In the genomic region with DNA sequence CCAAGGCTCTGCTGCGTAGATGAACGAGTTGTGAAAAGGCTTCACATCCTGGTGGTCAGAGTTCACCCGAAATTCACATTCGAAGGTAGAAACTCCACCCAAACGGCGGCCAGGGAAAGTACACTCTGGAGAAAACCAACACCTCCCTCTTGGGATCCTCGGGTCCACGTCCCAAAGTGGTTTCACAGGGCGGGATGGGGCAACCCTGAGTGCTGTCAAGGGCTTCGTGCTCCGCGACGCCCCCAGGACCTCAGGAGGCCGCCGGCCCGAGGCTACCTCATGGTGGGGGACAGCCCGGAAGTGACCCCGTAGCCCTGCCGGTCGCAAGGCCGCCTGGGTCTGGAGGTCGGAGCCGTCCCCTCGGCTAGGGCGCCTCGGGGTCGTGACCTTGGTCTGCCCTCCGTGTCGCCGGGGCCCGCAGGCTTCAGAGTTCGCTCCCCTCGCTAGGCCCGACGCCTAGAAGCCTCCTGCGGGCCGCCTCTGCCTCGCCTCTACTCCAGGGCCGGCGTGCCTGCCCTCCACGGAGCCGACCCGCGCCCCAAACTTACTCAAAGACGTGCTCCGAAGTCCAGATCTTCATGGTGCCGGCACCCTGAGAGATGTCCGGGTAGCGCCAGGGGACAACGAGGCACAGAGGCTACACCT, we compare ENCODE assay signal across 8 cellular contexts. TPM values are rescaled to one million over a fixed set of nuclear protein-coding genes. Genes with fewer than 3 reads are reported as not detected.
DNase-seq lines count a peak whose midpoint lies in the region; ATAC-seq and TF ChIP-seq lines count a peak whose summit lies in the region.

A gene (minus strand): TSS at position 636 of the 645 bp plus-strand sequence. CDS start 56 bp downstream, at position 580.

- H3K27me3 Mint-ChIP-seq in dendritic cell treated with granulocyte-macrophage colony-stimulating factor and Interleukin-4, amounts not matched to agents 40 ng/mL and 50 ng/mL, for 4 days: no peaks in the 10 kb centered on the region

- DNase-seq in AML-193 (lab: John Stamatoyannopoulos, UW) (peak; percentile 29 to 35), RKO (ENCODE audit: low spot score) (peak; percentile 65), lower leg skin (ENCODE audit: low spot score in 2 of 2) (peak in 1 of 2 donors; percentile 90), NCI-H2029 (lab: John Stamatoyannopoulos, UW) (no peak)

- H3K27ac ChIP-seq in thymus (ENCODE audit: low read depth): peak within 1 kb of the TSS; percentile 79

- peak within 1 kb of the TSS; percentile 70 for H3K4me3 ChIP-seq in lower leg skin (ENCODE audit: low read depth, poor library complexity, severe bottlenecking)
- H3K4me3 ChIP-seq in thymus (ENCODE audit: low read length): peak within 1 kb of the TSS; percentile 90

- H3K4me1 ChIP-seq in thymus (ENCODE audit: control insufficient read depth, insufficient read depth, low read length): peaks cover 25% of the 10 kb centered on the region

- no peaks in the 10 kb centered on the region for H3K9me3 Mint-ChIP-seq in dendritic cell treated with granulocyte-macrophage colony-stimulating factor and Interleukin-4, amounts not matched to agents 40 ng/mL and 50 ng/mL, for 4 days

- no peak for TF ChIP-seq POLR2A in lower leg skin (IDR thresholded peaks at IDR 0.05)

- peaks cover 38% of the 10 kb centered on the region for H3K36me3 Mint-ChIP-seq in dendritic cell treated with granulocyte-macrophage colony-stimulating factor and Interleukin-4, amounts not matched to agents 40 ng/mL and 50 ng/mL, for 4 days (ENCODE audit: low read depth)

- H3K9me3 ChIP-seq in thymus (ENCODE audit: control insufficient read depth): no peaks in the 10 kb centered on the region

- no peaks in the 10 kb centered on the region for H3K27me3 ChIP-seq in thymus (ENCODE audit: control insufficient read depth, insufficient read depth)

- H3K4me3 Mint-ChIP-seq in dendritic cell treated with granulocyte-macrophage colony-stimulating factor and Interleukin-4, amounts not matched to agents 40 ng/mL and 50 ng/mL, for 4 days: peak within 1 kb of the TSS; percentile 94

- TF ChIP-seq CTCF in lower leg skin (IDR thresholded peaks at IDR 0.05): no peak

- ATAC-seq in GM18508 (IDR thresholded peaks at IDR 0.05; ENCODE audit: insufficient read depth, unreplicated experiment) (peak; percentile 12), HG02943 (IDR thresholded peaks at IDR 0.05; ENCODE audit: low read depth, unreplicated experiment) (peak; percentile 34)

- intact Hi-C loops in dendritic cell treated with granulocyte-macrophage colony-stimulating factor and Interleukin-4, amounts not matched to agents 40 ng/mL and 50 ng/mL, for 4 days (cut with micrococcal nuclease): no loop called here
- intact Hi-C loops in lower leg skin (cut with DNase I; ENCODE audit: low total_unique reads): no loop called here

- H3K27ac Mint-ChIP-seq in dendritic cell treated with granulocyte-macrophage colony-stimulating factor and Interleukin-4, amounts not matched to agents 40 ng/mL and 50 ng/mL, for 4 days: peak within 1 kb of the TSS; percentile 91

- WGBS in lower leg skin, 2 donors: 1 to 7% methylated on average over 27 to 29 of the region's 50 CpGs
- WGBS in thymus: 5% methylated on average over 50 of the region's 50 CpGs

- peaks cover 31% of the 10 kb centered on the region for H3K4me1 Mint-ChIP-seq in dendritic cell treated with granulocyte-macrophage colony-stimulating factor and Interleukin-4, amounts not matched to agents 40 ng/mL and 50 ng/mL, for 4 days (ENCODE audit: low read depth)

- peaks cover 8% of the 10 kb centered on the region for H3K36me3 ChIP-seq in thymus (ENCODE audit: control insufficient read depth, insufficient read depth)

RNA-seq across cellular contexts. Expression of the gene that starts here (rescaled TPM):
- total RNA-seq in lower leg skin: 10 to 100 TPM; 38.3 to 50.8 (median 49.1) TPM
- 33.4 TPM for polyA plus RNA-seq in thymus
